22 cellular contexts compared by ENCODE assay signal in the genomic region with DNA sequence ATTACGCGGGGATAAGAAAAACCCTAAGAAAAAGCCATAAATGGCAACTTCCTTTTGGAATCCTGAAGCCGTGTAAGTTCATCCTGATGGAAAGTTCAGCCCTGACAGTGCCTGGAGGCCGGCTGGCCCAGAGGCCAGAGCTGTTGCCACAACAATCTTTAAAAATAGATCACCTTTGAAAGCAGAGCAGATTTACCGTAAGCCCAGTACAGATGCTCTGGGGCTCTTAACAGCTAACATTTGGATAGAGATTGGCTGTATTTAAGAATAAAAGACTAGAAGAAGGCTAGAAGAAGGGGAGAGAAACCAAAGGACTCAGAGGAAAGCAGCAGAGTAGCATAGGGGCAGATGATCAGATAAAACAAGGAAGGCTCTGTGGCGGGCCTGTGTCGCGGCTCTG.
DNase-seq lines count a peak whose midpoint lies in the region; ATAC-seq, FAIRE-seq and TF ChIP-seq lines count a peak whose summit lies in the region.
"Had no signal": no experiment of that assay in that cellular context is flagged by ENCODE, and none has a peak within 500 bp of the region (broad histone marks: within the 10 kb centered on the region; RNA-seq: fewer than 3 reads in every experiment).

No MANE protein-coding gene starts in this region.

- no peak for DNase-seq in WERI-Rb-1
- peak; percentile 70 for DNase-seq in fibroblast of villous mesenchyme (ENCODE audit: low read depth)
- no peak for DNase-seq in kidney glomerular epithelial cell (lab: John Stamatoyannopoulos, UW)
- no peak for DNase-seq in urothelium cell line (ENCODE audit: low spot score)
- DNase-seq in natural killer cell, result no peak
- DNase-seq: activated CD4-positive, CD25-positive, alpha-beta regulatory T cell treated with anti-CD3 and anti-CD28 coated beads, Interleukin-2, amount 50 U/mL, for 72 hours; activated CD8-positive, alpha-beta memory T cell treated with anti-CD3 and anti-CD28 coated beads for 24 hours; activated naive CD4-positive, alpha-beta T cell treated with anti-CD3 and anti-CD28 coated beads, Interleukin-2, amount 50 U/mL, for 16 hours; activated T-cell treated with anti-CD3 and anti-CD28 coated beads, Interleukin-2, amount 50 U/mL, for 72 hours; DMS79 treated with DMSO at 0.1 percent for 48 hours; foreskin fibroblast; NCI-H1694; SK-N-SH; small intestine; stimulated activated CD4-positive, alpha-beta T cell treated with anti-CD3 and anti-CD28 coated beads, Interleukin-4, amount 100 ng/mL, for 1 hour had no signal

- no peak overlapping the region for H3K4me3 Mint-ChIP-seq in natural killer cell
- H3K4me3 Mint-ChIP-seq: activated T-cell treated with anti-CD3 and anti-CD28 coated beads, Interleukin-2, amount 50 U/mL, for 72 hours; IgD-negative memory B cell had no signal

- no peaks in the 10 kb centered on the region for H3K4me1 Mint-ChIP-seq in natural killer cell

- no peak for FAIRE-seq in urothelium cell line (lab: Jason Lieb, UNC)
- FAIRE-seq: colon, RCC 7860, small intestine had no signal

- H3K4me1 ChIP-seq in muscle layer of colon (ENCODE audit: insufficient read depth, low read length), result peaks cover 63% of the 10 kb centered on the region
- H3K4me1 ChIP-seq in stomach smooth muscle (ENCODE audit: control insufficient read depth, insufficient read depth, low read length), result peaks cover 80% of the 10 kb centered on the region

- peak overlapping the region; percentile 79 for H3K27ac ChIP-seq in WERI-Rb-1
- H3K27ac ChIP-seq in muscle layer of colon (ENCODE audit: low read depth, low read length), result peak overlapping the region; percentile 96
- H3K27ac ChIP-seq in stomach smooth muscle (ENCODE audit: low read length), result peak overlapping the region; percentile 100
- H3K27ac ChIP-seq: HL-60 had no signal

- no peaks in the 10 kb centered on the region for H3K9me3 Mint-ChIP-seq in natural killer cell
- H3K9me3 Mint-ChIP-seq: activated T-cell treated with anti-CD3 and anti-CD28 coated beads, Interleukin-2, amount 50 U/mL, for 72 hours had no signal

- H3K4me3 ChIP-seq in WERI-Rb-1 (ENCODE audit: low read depth, low read length), result peak overlapping the region; percentile 9; the same call in 1 of the 2 replicates
- no peak overlapping the region for H3K4me3 ChIP-seq in fibroblast of villous mesenchyme (ENCODE audit: low read depth, low read length)
- peak overlapping the region in 1 of 2 donors; percentile 3 for H3K4me3 ChIP-seq in muscle layer of colon (ENCODE audit: low read depth in 1 of 2, low read length in 2 of 2)
- H3K4me3 ChIP-seq in stomach smooth muscle (ENCODE audit: low read length in 2 of 2), result peak overlapping the region in 1 of 2 donors; percentile 40

- TF ChIP-seq CTCF in WERI-Rb-1 (IDR thresholded peaks at IDR 0.05; ENCODE audit: low read depth, low read length) (no peak), fibroblast of villous mesenchyme (IDR thresholded peaks at IDR 0.05; ENCODE audit: insufficient read depth, low read depth, low read length) (no peak), natural killer cell (IDR thresholded peaks at IDR 0.05) (no peak)

- H3K27ac Mint-ChIP-seq in natural killer cell, result no peak overlapping the region
- H3K27ac Mint-ChIP-seq: activated T-cell treated with anti-CD3 and anti-CD28 coated beads, Interleukin-2, amount 50 U/mL, for 72 hours; IgD-negative memory B cell had no signal

- peaks cover 0 to 5% of the 10 kb centered on the region in 2 donors for H3K27me3 Mint-ChIP-seq in natural killer cell (ENCODE audit: low read depth in 2 of 2)

- H3K27me3 ChIP-seq in WERI-Rb-1 (ENCODE audit: insufficient read depth, low read depth, severe bottlenecking), result no peaks in the 10 kb centered on the region
- H3K27me3 ChIP-seq in muscle layer of colon (ENCODE audit: control insufficient read depth in 1 of 2, insufficient read depth in 2 of 2, low read length in 2 of 2), result no peaks in the 10 kb centered on the region
- H3K27me3 ChIP-seq in stomach smooth muscle (ENCODE audit: control insufficient read depth in 1 of 2, insufficient read depth in 2 of 2, low read length in 2 of 2), result no peaks in the 10 kb centered on the region

- H3K36me3 ChIP-seq in WERI-Rb-1, result no peaks in the 10 kb centered on the region
- H3K36me3 ChIP-seq in muscle layer of colon (ENCODE audit: insufficient read depth, low read length), result no peaks in the 10 kb centered on the region
- peaks cover 0 to 3% of the 10 kb centered on the region in 2 donors for H3K36me3 ChIP-seq in stomach smooth muscle (ENCODE audit: control insufficient read depth in 2 of 2, insufficient read depth in 2 of 2, low read length in 2 of 2)

- no peaks in the 10 kb centered on the region for H3K36me3 Mint-ChIP-seq in natural killer cell
- H3K36me3 Mint-ChIP-seq: IgD-negative memory B cell had no signal

- ATAC-seq in GM18498 (IDR thresholded peaks at IDR 0.05; ENCODE audit: unreplicated experiment) (no peak), natural killer cell (no peak)
- ATAC-seq: activated T-cell treated with anti-CD3 and anti-CD28 coated beads, Interleukin-2, amount 50 U/mL, for 72 hours had no signal

- H3K9ac ChIP-seq in muscle layer of colon (ENCODE audit: low read length) (peak overlapping the region; percentile 72), stomach smooth muscle (ENCODE audit: low read length in 2 of 2) (peak overlapping the region; percentile 61 to 79)
- H3K9ac ChIP-seq: SK-N-SH had no signal

- no peaks in the 10 kb centered on the region for H3K9me3 ChIP-seq in WERI-Rb-1 (ENCODE audit: severe bottlenecking)
- no peaks in the 10 kb centered on the region for H3K9me3 ChIP-seq in muscle layer of colon (ENCODE audit: low read length)
- no peaks in the 10 kb centered on the region for H3K9me3 ChIP-seq in stomach smooth muscle (ENCODE audit: control insufficient read depth in 2 of 2, low read length in 2 of 2)
- H3K9me3 ChIP-seq: SK-N-SH had no signal

- intact Hi-C loops in natural killer cell (cut with micrococcal nuclease), result no loop called here
